8 cellular contexts compared by ENCODE assay signal in genomic region chr15:34318277-34319079, GRCh38. TPM values are rescaled to one million over a fixed set of nuclear protein-coding genes. Genes with fewer than 3 reads are reported as not detected.
DNase-seq lines count a peak whose midpoint lies in the region; ATAC-seq, FAIRE-seq and TF ChIP-seq lines count a peak whose summit lies in the region.

No MANE protein-coding gene starts in this region.

- intact Hi-C loops in CD8-positive, alpha-beta T cell (cut with DNase I, micrococcal nuclease) = loop anchor here (1.0 to 2.0 kb wide), 4 partner anchors 10 to 19 kb away; partner anchors contain the start of gene SLC12A6 (in 2 of the 2)
- intact Hi-C loops in kidney (cut with DNase I) = no loop called here

- H3K4me2 ChIP-seq in OCI-LY1 (ENCODE audit: low read length) = 0 out of 2 replicates have a peak overlapping the region, but pooled peaks have one; percentile 31

- FAIRE-seq in kidney (lab: Jason Lieb, UNC) = no peak

- H3K9me2 ChIP-seq in OCI-LY1 (ENCODE audit: low read depth, low read length) = no peaks in the 10 kb centered on the region

- peak overlapping the region; percentile 97 for H3K27ac Mint-ChIP-seq in CD8-positive, alpha-beta T cell
- peak overlapping the region; percentile 70 for H3K27ac Mint-ChIP-seq in chondrocyte (ENCODE audit: unreplicated experiment)
- H3K27ac Mint-ChIP-seq in stimulated activated memory B cell treated with anti-CD40 and anti-IgM and Interleukin-4, amounts not matched to agents 10 μg/mL and 1 μg/mL and 100 μg/mL, for 72 hours = peak overlapping the region; percentile 94

- no peaks in the 10 kb centered on the region for H4K20me1 ChIP-seq in OCI-LY1 (ENCODE audit: insufficient read depth, low read length)

- peak in 2 of 7 experiments; percentile 35 to 42 for DNase-seq in CD8-positive, alpha-beta T cell
- DNase-seq in chondrocyte (ENCODE audit: low spot score) (no peak), kidney (no peak)

- H3K9ac ChIP-seq in OCI-LY1 (ENCODE audit: low read length) (no peak overlapping the region), kidney (ENCODE audit: low read length in 2 of 2) (peak overlapping the region; percentile 43 to 87)

- peak overlapping the region; percentile 43 for H3K4me3 ChIP-seq in CD8-positive, alpha-beta T cell (ENCODE audit: low read depth, low read length)
- H3K4me3 ChIP-seq in OCI-LY1 (ENCODE audit: low read depth, low read length, poor library complexity, severe bottlenecking) (peak overlapping the region; percentile 36), kidney (ENCODE audit: low read length in 2 of 2) (peak overlapping the region; percentile 84 to 91)

- peaks cover 22% of the 10 kb centered on the region for H3K36me3 Mint-ChIP-seq in CD8-positive, alpha-beta T cell
- peaks cover 3% of the 10 kb centered on the region for H3K36me3 Mint-ChIP-seq in chondrocyte (ENCODE audit: low read depth)
- H3K36me3 Mint-ChIP-seq in stimulated activated memory B cell treated with anti-CD40 and anti-IgM and Interleukin-4, amounts not matched to agents 10 μg/mL and 1 μg/mL and 100 μg/mL, for 72 hours = peaks cover 23% of the 10 kb centered on the region

- no peaks in the 10 kb centered on the region for H3K9me3 ChIP-seq in CD8-positive, alpha-beta T cell (ENCODE audit: low read length)
- H3K9me3 ChIP-seq in OCI-LY1 (ENCODE audit: low read length) = no peaks in the 10 kb centered on the region
- H3K9me3 ChIP-seq in kidney (ENCODE audit: control insufficient read depth in 1 of 2, low read length in 2 of 2) = no peaks in the 10 kb centered on the region

- POLR2A ChIA-PET in CD8-positive, alpha-beta T cell (lab: Charles Lee) = interaction anchor here (0.7 to 2.6 kb wide), 4 partner anchors 11 to 25 kb away, joined by 3 to 23 read pairs (median 11); partner anchors contain the start of genes NOP10, NUTM1 and SLC12A6

- ATAC-seq in CD8-positive, alpha-beta T cell = peak; percentile 72
- ATAC-seq in GM19025 (IDR thresholded peaks at IDR 0.05; ENCODE audit: low read depth, unreplicated experiment) (peak; percentile 71), HG03439 (IDR thresholded peaks at IDR 0.05; ENCODE audit: unreplicated experiment) (peak; percentile 68), GM21526 (IDR thresholded peaks at IDR 0.05; ENCODE audit: low FRiP score, unreplicated experiment) (no peak)
- peak; percentile 70 for ATAC-seq in stimulated activated memory B cell treated with anti-CD40 and anti-IgM and Interleukin-4, amounts not matched to agents 10 μg/mL and 1 μg/mL and 100 μg/mL, for 72 hours

- no peaks in the 10 kb centered on the region for H3F3A ChIP-seq in OCI-LY1 (ENCODE audit: insufficient read depth, low read length)

- CTCF ChIA-PET in CD8-positive, alpha-beta T cell (lab: Charles Lee) = interaction anchor here (1.0 to 2.1 kb wide), 5 partner anchors 10 to 49 kb away, joined by 4 to 13 read pairs (median 8); partner anchors contain the start of genes LPCAT4, NOP10 and NUTM1

- H3K4me1 Mint-ChIP-seq in CD8-positive, alpha-beta T cell (ENCODE audit: low read depth) = peaks cover 62% of the 10 kb centered on the region
- H3K4me1 Mint-ChIP-seq in chondrocyte (ENCODE audit: low read depth) = peaks cover 21% of the 10 kb centered on the region
- peaks cover 64% of the 10 kb centered on the region for H3K4me1 Mint-ChIP-seq in stimulated activated memory B cell treated with anti-CD40 and anti-IgM and Interleukin-4, amounts not matched to agents 10 μg/mL and 1 μg/mL and 100 μg/mL, for 72 hours

- peak overlapping the region; percentile 39 for H3K27ac ChIP-seq in CD8-positive, alpha-beta T cell (ENCODE audit: low read depth, low read length)
- no peak overlapping the region for H3K27ac ChIP-seq in OCI-LY1 (ENCODE audit: low read depth, low read length, poor library complexity, severe bottlenecking)
- H3K27ac ChIP-seq in kidney (ENCODE audit: low read depth in 2 of 2, low read length in 2 of 2) = peak overlapping the region; percentile 49 to 81

- peaks cover 46% of the 10 kb centered on the region for H3K4me1 ChIP-seq in CD8-positive, alpha-beta T cell (ENCODE audit: insufficient read depth, low read length)
- no peaks in the 10 kb centered on the region for H3K4me1 ChIP-seq in OCI-LY1 (ENCODE audit: insufficient read depth, low read length, severe bottlenecking)
- H3K4me1 ChIP-seq in kidney (ENCODE audit: control insufficient read depth in 1 of 2, insufficient read depth in 1 of 2, low read depth in 1 of 2, low read length in 2 of 2) = no peaks in the 10 kb centered on the region

- H3K36me3 ChIP-seq in CD8-positive, alpha-beta T cell (ENCODE audit: insufficient read depth, low read length) = no peaks in the 10 kb centered on the region
- no peaks in the 10 kb centered on the region for H3K36me3 ChIP-seq in OCI-LY1 (ENCODE audit: insufficient read depth, low read length)
- H3K36me3 ChIP-seq in kidney (ENCODE audit: control insufficient read depth in 1 of 2, insufficient read depth in 2 of 2, low read length in 2 of 2) = no peaks in the 10 kb centered on the region

- H3K27me3 Mint-ChIP-seq in CD8-positive, alpha-beta T cell (ENCODE audit: low read depth) = no peaks in the 10 kb centered on the region
- H3K27me3 Mint-ChIP-seq in chondrocyte (ENCODE audit: low read depth) = no peaks in the 10 kb centered on the region
- H3K27me3 Mint-ChIP-seq in stimulated activated memory B cell treated with anti-CD40 and anti-IgM and Interleukin-4, amounts not matched to agents 10 μg/mL and 1 μg/mL and 100 μg/mL, for 72 hours = no peaks in the 10 kb centered on the region

- peak overlapping the region; percentile 94 for H3K4me3 Mint-ChIP-seq in CD8-positive, alpha-beta T cell
- peak overlapping the region; percentile 70 for H3K4me3 Mint-ChIP-seq in chondrocyte (ENCODE audit: unreplicated experiment)
- peak overlapping the region; percentile 96 for H3K4me3 Mint-ChIP-seq in stimulated activated memory B cell treated with anti-CD40 and anti-IgM and Interleukin-4, amounts not matched to agents 10 μg/mL and 1 μg/mL and 100 μg/mL, for 72 hours

- no peaks in the 10 kb centered on the region for H3K79me2 ChIP-seq in OCI-LY1 (ENCODE audit: insufficient read depth, low read length)

- no peaks in the 10 kb centered on the region for H3K27me3 ChIP-seq in CD8-positive, alpha-beta T cell (ENCODE audit: insufficient read depth, low read length)
- no peaks in the 10 kb centered on the region for H3K27me3 ChIP-seq in OCI-LY1 (ENCODE audit: insufficient read depth, low read length)

- no peaks in the 10 kb centered on the region for H3K9me3 Mint-ChIP-seq in CD8-positive, alpha-beta T cell
- no peaks in the 10 kb centered on the region for H3K9me3 Mint-ChIP-seq in chondrocyte (ENCODE audit: low read depth)
- H3K9me3 Mint-ChIP-seq in stimulated activated memory B cell treated with anti-CD40 and anti-IgM and Interleukin-4, amounts not matched to agents 10 μg/mL and 1 μg/mL and 100 μg/mL, for 72 hours = no peaks in the 10 kb centered on the region

- no peak overlapping the region for H2AFZ ChIP-seq in OCI-LY1 (ENCODE audit: low read length)

- no peak for TF ChIP-seq CTCF in CD8-positive, alpha-beta T cell (IDR thresholded peaks at IDR 0.05)
- TF ChIP-seq CTCF in OCI-LY1 (IDR thresholded peaks at IDR 0.05; ENCODE audit: low read length) = no peak
- no peak for TF ChIP-seq CTCF in chondrocyte (IDR thresholded peaks at IDR 0.05)
- TF ChIP-seq CTCF in kidney (IDR thresholded peaks at IDR 0.05; ENCODE audit: borderline replicate concordance, extremely low read depth, insufficient read depth) = no peak

RNA-seq across cellular contexts. Expression of gene SLC12A6, which starts 19.1 kb away (rescaled TPM):
- 10 to 100 TPM; 55.7 to 60.8 TPM for total RNA-seq in CD8-positive, alpha-beta T cell
- total RNA-seq in chondrocyte (20.0 to 25.5 TPM (median 20.8 TPM) in 3 replicates), kidney (22.6 TPM)
- 6.7 TPM for polyA plus RNA-seq in kidney (ENCODE audit: insufficient read depth, low read depth, low replicate concordance)

RNA-seq across cellular contexts. Expression of gene NOP10, which starts 24.5 kb away (rescaled TPM):
- total RNA-seq in CD8-positive, alpha-beta T cell = 10 to 100 TPM; 36.6 to 40.1 TPM
- total RNA-seq in chondrocyte (152 to 166 TPM (median 158 TPM) in 3 replicates), kidney (92.9 TPM)
- polyA plus RNA-seq in kidney (ENCODE audit: insufficient read depth, low read depth, low replicate concordance) = 383 TPM

RNA-seq across cellular contexts. Expression of gene NUTM1, which starts 24.6 kb away (rescaled TPM):
- total RNA-seq in CD8-positive, alpha-beta T cell = not detected
- total RNA-seq in chondrocyte = not detected in 3 replicates
- total RNA-seq in kidney = not detected
- polyA plus RNA-seq in kidney (ENCODE audit: insufficient read depth, low read depth, low replicate concordance) = not detected

RNA-seq across cellular contexts. Expression of gene LPCAT4, which starts 48.5 kb away (rescaled TPM):
- 10 to 100 TPM; 30.9 to 36.3 TPM for total RNA-seq in CD8-positive, alpha-beta T cell
- total RNA-seq in chondrocyte = 30.4 to 36.1 TPM (median 32.1 TPM) in 3 replicates
- total RNA-seq in kidney = 37.5 TPM
- 22.5 TPM for polyA plus RNA-seq in kidney (ENCODE audit: insufficient read depth, low read depth, low replicate concordance)

Comparison
In these comparisons a context has a peak if more than half of its experiments do, and no peak if none do; other contexts are left out.
1. H3K4me3 ChIP-seq: peak in every context shown above with its lines; median percentile 88 in kidney; 43 in CD8-positive, alpha-beta T cell; 36 in OCI-LY1.